Comparison of ENCODE assay signal across 10 cellular contexts in genomic region chr19:4371209-4371897, GRCh38. TPM values are rescaled to one million over a fixed set of nuclear protein-coding genes. Genes with fewer than 3 reads are reported as not detected.
A peak's percentile ranks its signal among the peaks of the same experiment; 100 is the strongest.
DNase-seq lines count a peak whose midpoint lies in the region; ATAC-seq lines count a peak whose summit lies in the region.
"Had no signal": no experiment of that assay in that cellular context is flagged by ENCODE, and none has a peak within 500 bp of the region (broad histone marks: within the 10 kb centered on the region; RNA-seq: fewer than 3 reads in every experiment).

No MANE protein-coding gene starts in this region.

- no peaks in the 10 kb centered on the region for H3K27me3 Mint-ChIP-seq in T-cell

- peaks cover 5% of the 10 kb centered on the region for H3K36me3 Mint-ChIP-seq in T-cell

- H3K9me3 Mint-ChIP-seq in T-cell: no peaks in the 10 kb centered on the region

- POLR2A ChIA-PET in T-cell (lab: Charles Lee): interaction anchor here in 1 of 2 donors (0.5 kb wide), 1 partner anchor 93 kb away, joined by 6 read pairs; no protein-coding TSS in a partner anchor

- H3K4me3 Mint-ChIP-seq in T-cell: peak overlapping the region; percentile 17 to 88 (median 25)

- H3K27ac ChIP-seq in skin epidermis: peak overlapping the region in 15 of 21 experiments; percentile 76 to 95 (median 88)
- H3K27ac ChIP-seq: 22Rv1 had no signal

- DNase-seq in DMS 273 (lab: John Stamatoyannopoulos, UW; ENCODE audit: unreplicated experiment) (peak; percentile 73), DMS 273 treated with DMSO at 0.1 percent for 48 hours (lab: John Stamatoyannopoulos, UW) (no peak), T-cell (no peak), fibroblast of gingiva (ENCODE audit: low read depth) (peak; percentile 84), 8988T (no peak), COLO829 (ENCODE audit: low spot score) (no peak)

- peak overlapping the region; percentile 74 to 95 for H3K27ac Mint-ChIP-seq in T-cell

- H3K4me3 ChIP-seq in skin epidermis: no peak overlapping the region
- H3K4me3 ChIP-seq: lung had no signal

- peaks cover 46 to 67% (median 48%) of the 10 kb centered on the region in 3 donors for H3K4me1 Mint-ChIP-seq in T-cell

- no peak for ATAC-seq in T-cell (replicated peaks in 1 of 4)
- no peak for ATAC-seq in HG03354 (IDR thresholded peaks at IDR 0.05; ENCODE audit: poor library complexity, severe bottlenecking, unreplicated experiment)

- CTCF ChIA-PET in T-cell (lab: Charles Lee): no interaction called here

RNA-seq across cellular contexts. Expression of gene MPND, which starts 28.0 kb away (rescaled TPM):
- 10 to 100 TPM; 10.7 to 27.3 (median 22.6) TPM for total RNA-seq in T-cell

RNA-seq across cellular contexts. Expression of gene SH3GL1, which starts 29.0 kb away (rescaled TPM):
- 10 to 100 TPM; 38.8 to 51.5 (median 45.7) TPM for total RNA-seq in T-cell

RNA-seq across cellular contexts. Expression of gene CHAF1A, which starts 31.1 kb away (rescaled TPM):
- total RNA-seq in T-cell: 10 to 100 TPM; 14.4 to 27.3 (median 16.5) TPM

RNA-seq across cellular contexts. Expression of gene STAP2, which starts 32.7 kb away (rescaled TPM):
- total RNA-seq in T-cell: 1 to 10 TPM; 2.3 to 3.7 (median 2.9) TPM

Comparison
In these comparisons a context has a peak if more than half of its experiments do, and no peak if none do; other contexts are left out.
1. DNase-seq: peak in DMS 273 (single experiment) and fibroblast of gingiva (single experiment); none in DMS 273 treated with DMSO at 0.1 percent for 48 hours (single experiment), T-cell (0 of 34), 8988T (single experiment) and COLO829 (single experiment).